8 cellular contexts compared by ENCODE assay signal in the genomic region with DNA sequence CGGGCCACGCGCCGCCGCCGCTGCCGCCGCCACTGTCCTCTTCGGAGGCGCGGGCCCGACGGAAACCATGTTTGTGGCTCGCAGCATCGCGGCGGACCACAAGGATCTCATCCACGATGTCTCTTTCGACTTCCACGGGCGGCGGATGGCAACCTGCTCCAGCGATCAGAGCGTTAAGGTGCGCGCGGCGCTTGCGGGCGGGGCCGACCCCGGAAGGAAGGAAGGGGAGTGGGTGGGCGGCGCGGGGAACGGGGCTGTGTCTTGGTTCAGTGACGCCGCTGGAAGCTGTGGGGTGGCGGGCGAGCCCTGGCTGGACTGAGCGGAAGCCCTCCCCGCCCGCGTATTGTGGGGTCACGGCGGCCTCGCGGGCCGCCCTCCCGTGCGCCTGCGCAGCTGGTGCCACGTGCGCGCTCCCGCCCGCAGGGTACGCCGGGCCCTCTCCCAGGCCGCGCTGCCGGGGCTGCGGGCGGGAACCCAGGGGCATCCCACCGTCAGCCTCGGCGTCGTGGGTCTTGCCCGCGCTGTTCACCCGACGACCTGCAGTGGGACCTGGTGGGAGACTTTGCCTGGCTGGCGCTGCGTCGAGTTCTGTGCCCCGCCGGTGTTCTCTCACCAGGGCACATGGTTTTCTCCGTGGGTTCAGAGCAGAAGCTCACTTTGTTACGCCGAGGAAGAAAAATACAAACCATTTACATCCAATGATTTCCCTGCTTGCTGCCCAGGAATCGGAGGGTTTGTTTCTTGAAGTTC.
DNase-seq lines count a peak whose midpoint lies in the region; ATAC-seq, FAIRE-seq and TF ChIP-seq lines count a peak whose summit lies in the region.

No MANE protein-coding gene starts in this region.

- TF ChIP-seq CTCF in astrocyte of the cerebellum (IDR thresholded peaks at IDR 0.05; ENCODE audit: low read depth, low read length, missing control alignments) = no peak

- FAIRE-seq in GM18507 (lab: Jason Lieb, UNC) = no peak

- in situ Hi-C loops in astrocyte of the cerebellum (cut with HindIII; ENCODE audit: low sequenced_read_pairs) = no loop called here

- H3K4me3 ChIP-seq in astrocyte of the cerebellum (ENCODE audit: low read depth, low read length) = peak overlapping the region; percentile 57

- peak; percentile 71 for ATAC-seq in HG02938 (IDR thresholded peaks at IDR 0.05; ENCODE audit: unreplicated experiment)

- peak; percentile 85 for DNase-seq in GM18507 (ENCODE audit: extremely low spot score, insufficient read length, low read depth)
- peak; percentile 78 for DNase-seq in NCI-H2029 (lab: John Stamatoyannopoulos, UW)
- peak; percentile 97 for DNase-seq in T-helper 9 cell
- peak; percentile 79 for DNase-seq in astrocyte of the cerebellum (ENCODE audit: low read depth)
- DNase-seq in hippocampal formation (lab: John Stamatoyannopoulos, UW) = peak; percentile 87 to 91
- peak; percentile 97 for DNase-seq in retina
- DNase-seq in OCI-M2 (lab: John Stamatoyannopoulos, UW; ENCODE audit: unreplicated experiment) = no peak
